Comparison of ENCODE assay signal across 1 cellular context in genomic region chr22:42582987-42583386, GRCh38.
TF ChIP-seq lines count a peak whose summit lies in the region.

No MANE protein-coding gene starts in this region.

TF ChIP-seq in K562, 482 proteins besides CTCF, POLR2A, EP300 and RAD21:
- TF ChIP-seq POLR2AphosphoS2 (IDR thresholded peaks at IDR 0.05; ENCODE audit: low read length) (0 out of 2 replicates have a peak, but pooled peaks have one; percentile 17), NEUROD1 (IDR thresholded peaks at IDR 0.05; ENCODE audit: borderline replicate concordance, low read depth, low read length, partially characterized antibody) (no peak)
TF ChIP-seq in K562: peak in this region for 1.
